ENCODE assay signal across 8 cellular contexts in the genomic region with DNA sequence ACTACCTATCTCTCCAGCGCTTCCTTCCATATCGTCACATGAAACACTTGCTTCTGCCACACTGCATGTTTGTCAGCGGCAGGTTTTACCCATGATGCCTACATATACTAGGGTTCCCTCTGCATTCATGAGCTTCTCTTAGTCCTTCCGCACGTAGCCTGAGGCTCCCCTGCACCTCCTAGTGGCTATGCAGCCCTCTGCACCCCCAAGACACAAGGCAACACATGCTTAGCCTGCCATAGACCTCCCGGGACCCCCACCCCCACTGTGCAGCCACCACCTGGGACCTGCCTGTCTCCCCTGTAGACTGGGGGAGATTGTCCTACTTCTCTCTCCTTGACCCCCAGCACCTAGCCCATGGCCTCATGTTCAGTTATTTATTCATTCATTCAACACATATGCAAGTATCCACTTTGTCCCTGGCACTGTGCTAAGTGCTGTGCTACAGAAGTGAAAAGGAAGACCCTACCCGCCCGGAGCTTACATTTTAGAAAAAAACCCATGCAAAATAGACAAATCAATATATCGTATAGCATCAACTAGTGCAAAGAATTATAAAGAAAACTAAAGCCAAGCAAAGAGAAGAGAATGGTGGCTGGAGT.
DNase-seq lines count a peak whose midpoint lies in the region; ATAC-seq lines count a peak whose summit lies in the region.

No MANE protein-coding gene starts in this region.

- H3K27ac Mint-ChIP-seq in activated naive CD8-positive, alpha-beta T cell treated with anti-CD3 and anti-CD28 coated beads, Interleukin-2, amount 50 U/mL, for 24 hours, result peak overlapping the region; percentile 8
- H3K27ac Mint-ChIP-seq in stimulated activated memory B cell treated with anti-CD40 and anti-IgM and Interleukin-4, amounts not matched to agents 10 μg/mL and 1 μg/mL and 100 μg/mL, for 72 hours, result peak overlapping the region; percentile 3

- no peaks in the 10 kb centered on the region for H3K27me3 Mint-ChIP-seq in activated naive CD8-positive, alpha-beta T cell treated with anti-CD3 and anti-CD28 coated beads, Interleukin-2, amount 50 U/mL, for 24 hours
- no peaks in the 10 kb centered on the region for H3K27me3 Mint-ChIP-seq in stimulated activated memory B cell treated with anti-CD40 and anti-IgM and Interleukin-4, amounts not matched to agents 10 μg/mL and 1 μg/mL and 100 μg/mL, for 72 hours

- peak; percentile 52 to 87 for ATAC-seq in activated CD4-positive, CD25-positive, alpha-beta regulatory T cell treated with anti-CD3 and anti-CD28 coated beads, Interleukin-2, amount 50 U/mL, for 24 hours
- peak; percentile 90 for ATAC-seq in HG02642 (IDR thresholded peaks at IDR 0.05; ENCODE audit: poor library complexity, unreplicated experiment)
- peak; percentile 75 for ATAC-seq in activated naive CD8-positive, alpha-beta T cell treated with anti-CD3 and anti-CD28 coated beads, Interleukin-2, amount 50 U/mL, for 24 hours
- peak; percentile 58 for ATAC-seq in stimulated activated memory B cell treated with anti-CD40 and anti-IgM and Interleukin-4, amounts not matched to agents 10 μg/mL and 1 μg/mL and 100 μg/mL, for 72 hours

- no peak for DNase-seq in activated CD4-positive, CD25-positive, alpha-beta regulatory T cell treated with anti-CD3 and anti-CD28 coated beads, Interleukin-2, amount 50 U/mL, for 72 hours
- DNase-seq in NCI-H82 treated with DMSO at 0.1 percent for 48 hours (lab: John Stamatoyannopoulos, UW; ENCODE audit: unreplicated experiment) (peak; percentile 0), iPS DF 19.7 (ENCODE audit: low read depth, low spot score) (peak; percentile 40), DMS79 treated with DMSO at 0.1 percent for 48 hours (lab: John Stamatoyannopoulos, UW) (no peak)
- DNase-seq in activated naive CD8-positive, alpha-beta T cell treated with anti-CD3 and anti-CD28 coated beads, Interleukin-2, amount 50 U/mL, for 24 hours, result peak; percentile 44

- no peaks in the 10 kb centered on the region for H3K9me3 Mint-ChIP-seq in activated naive CD8-positive, alpha-beta T cell treated with anti-CD3 and anti-CD28 coated beads, Interleukin-2, amount 50 U/mL, for 24 hours
- no peaks in the 10 kb centered on the region for H3K9me3 Mint-ChIP-seq in stimulated activated memory B cell treated with anti-CD40 and anti-IgM and Interleukin-4, amounts not matched to agents 10 μg/mL and 1 μg/mL and 100 μg/mL, for 72 hours

- H3K4me3 Mint-ChIP-seq in activated naive CD8-positive, alpha-beta T cell treated with anti-CD3 and anti-CD28 coated beads, Interleukin-2, amount 50 U/mL, for 24 hours, result no peak overlapping the region
- no peak overlapping the region for H3K4me3 Mint-ChIP-seq in stimulated activated memory B cell treated with anti-CD40 and anti-IgM and Interleukin-4, amounts not matched to agents 10 μg/mL and 1 μg/mL and 100 μg/mL, for 72 hours

- peaks cover 14% of the 10 kb centered on the region for H3K4me1 Mint-ChIP-seq in activated naive CD8-positive, alpha-beta T cell treated with anti-CD3 and anti-CD28 coated beads, Interleukin-2, amount 50 U/mL, for 24 hours
- peaks cover 55% of the 10 kb centered on the region for H3K4me1 Mint-ChIP-seq in stimulated activated memory B cell treated with anti-CD40 and anti-IgM and Interleukin-4, amounts not matched to agents 10 μg/mL and 1 μg/mL and 100 μg/mL, for 72 hours

- H3K36me3 Mint-ChIP-seq in activated naive CD8-positive, alpha-beta T cell treated with anti-CD3 and anti-CD28 coated beads, Interleukin-2, amount 50 U/mL, for 24 hours (ENCODE audit: low read depth), result no peaks in the 10 kb centered on the region
- H3K36me3 Mint-ChIP-seq in stimulated activated memory B cell treated with anti-CD40 and anti-IgM and Interleukin-4, amounts not matched to agents 10 μg/mL and 1 μg/mL and 100 μg/mL, for 72 hours, result peaks cover 83% of the 10 kb centered on the region

Comparison
In these comparisons a context has a peak if more than half of its experiments do, and no peak if none do; other contexts are left out.
1. DNase-seq: peak in NCI-H82 treated with DMSO at 0.1 percent for 48 hours (single experiment), activated naive CD8-positive, alpha-beta T cell treated with anti-CD3 and anti-CD28 coated beads, Interleukin-2, amount 50 U/mL, for 24 hours (single experiment) and iPS DF 19.7 (single experiment); none in activated CD4-positive, CD25-positive, alpha-beta regulatory T cell treated with anti-CD3 and anti-CD28 coated beads, Interleukin-2, amount 50 U/mL, for 72 hours (single experiment) and DMS79 treated with DMSO at 0.1 percent for 48 hours (single experiment).
2. Peak in every context shown above with its lines, with median percentiles within 50 percentile points of each other: ATAC-seq.